Comparison of ENCODE assay signal across 2 cellular contexts in genomic region chr10:91923371-91924211, GRCh38.
A peak's percentile ranks its signal among the peaks of the same experiment; 100 is the strongest.
TF ChIP-seq lines count a peak whose summit lies in the region.

Gene BTAF1 (plus strand): TSS chr10:91923770. CDS start chr10:91924077, 307 bp downstream.

TF ChIP-seq in HCT116, 20 proteins besides CTCF, POLR2A, EP300 and RAD21 (continued from another document):
- TF ChIP-seq, protein P1, sequence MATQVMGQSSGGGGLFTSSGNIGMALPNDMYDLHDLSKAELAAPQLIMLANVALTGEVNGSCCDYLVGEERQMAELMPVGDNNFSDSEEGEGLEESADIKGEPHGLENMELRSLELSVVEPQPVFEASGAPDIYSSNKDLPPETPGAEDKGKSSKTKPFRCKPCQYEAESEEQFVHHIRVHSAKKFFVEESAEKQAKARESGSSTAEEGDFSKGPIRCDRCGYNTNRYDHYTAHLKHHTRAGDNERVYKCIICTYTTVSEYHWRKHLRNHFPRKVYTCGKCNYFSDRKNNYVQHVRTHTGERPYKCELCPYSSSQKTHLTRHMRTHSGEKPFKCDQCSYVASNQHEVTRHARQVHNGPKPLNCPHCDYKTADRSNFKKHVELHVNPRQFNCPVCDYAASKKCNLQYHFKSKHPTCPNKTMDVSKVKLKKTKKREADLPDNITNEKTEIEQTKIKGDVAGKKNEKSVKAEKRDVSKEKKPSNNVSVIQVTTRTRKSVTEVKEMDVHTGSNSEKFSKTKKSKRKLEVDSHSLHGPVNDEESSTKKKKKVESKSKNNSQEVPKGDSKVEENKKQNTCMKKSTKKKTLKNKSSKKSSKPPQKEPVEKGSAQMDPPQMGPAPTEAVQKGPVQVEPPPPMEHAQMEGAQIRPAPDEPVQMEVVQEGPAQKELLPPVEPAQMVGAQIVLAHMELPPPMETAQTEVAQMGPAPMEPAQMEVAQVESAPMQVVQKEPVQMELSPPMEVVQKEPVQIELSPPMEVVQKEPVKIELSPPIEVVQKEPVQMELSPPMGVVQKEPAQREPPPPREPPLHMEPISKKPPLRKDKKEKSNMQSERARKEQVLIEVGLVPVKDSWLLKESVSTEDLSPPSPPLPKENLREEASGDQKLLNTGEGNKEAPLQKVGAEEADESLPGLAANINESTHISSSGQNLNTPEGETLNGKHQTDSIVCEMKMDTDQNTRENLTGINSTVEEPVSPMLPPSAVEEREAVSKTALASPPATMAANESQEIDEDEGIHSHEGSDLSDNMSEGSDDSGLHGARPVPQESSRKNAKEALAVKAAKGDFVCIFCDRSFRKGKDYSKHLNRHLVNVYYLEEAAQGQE (IDR thresholded peaks at IDR 0.05; ENCODE audit: low read depth): no peak
- TF ChIP-seq ZFX (IDR thresholded peaks at IDR 0.05) (peak; percentile 96), POLR2AphosphoS5 (IDR thresholded peaks at IDR 0.05; ENCODE audit: low read depth, low read length) (peak; percentile 94), YY1 (IDR thresholded peaks at IDR 0.05; ENCODE audit: extremely low read depth, insufficient replicate concordance, low read depth, low read length) (peak; percentile 55), ATF3 (IDR thresholded peaks at IDR 0.05) (no peak), JUND (IDR thresholded peaks at IDR 0.05) (peak; percentile 39), CEBPB (IDR thresholded peaks at IDR 0.05; ENCODE audit: low read depth) (no peak), CBX3 (IDR thresholded peaks at IDR 0.05; ENCODE audit: low read depth) (peak; percentile 82), TCF7L2 (IDR thresholded peaks at IDR 0.05; ENCODE audit: borderline replicate concordance, extremely low read depth, insufficient read depth, insufficient read length) (peak; percentile 81), ZNF274 (IDR thresholded peaks at IDR 0.05; ENCODE audit: low read depth, low read length) (no peak), EZH2phosphoT487 (IDR thresholded peaks at IDR 0.05; ENCODE audit: borderline replicate concordance) (no peak), EZH2 (IDR thresholded peaks at IDR 0.05) (no peak), SIN3A (IDR thresholded peaks at IDR 0.05; ENCODE audit: low read depth) (peak; percentile 89; the same call in 1 of the 2 replicates), SRF (IDR thresholded peaks at IDR 0.05; ENCODE audit: low read depth) (peak; percentile 84), ELF1 (IDR thresholded peaks at IDR 0.05; ENCODE audit: borderline replicate concordance, low read depth) (peak; percentile 12; the same call in 1 of the 2 replicates), FOSL1 (IDR thresholded peaks at IDR 0.05; ENCODE audit: low read depth) (no peak)

TF ChIP-seq in SK-N-SH treated with all-trans-retinoic acid at 6 μM for 48 hours, 23 proteins besides CTCF, POLR2A, EP300 and RAD21 (continued from another document):
- no peak for TF ChIP-seq GLIS3 (CRISPR knock-in tag; IDR thresholded peaks at IDR 0.05)
- no peak for TF ChIP-seq ESRRG (CRISPR knock-in tag; IDR thresholded peaks at IDR 0.05)
- TF ChIP-seq RARB (CRISPR knock-in tag; IDR thresholded peaks at IDR 0.05): no peak
- no peak for TF ChIP-seq ZNF8 (CRISPR knock-in tag; IDR thresholded peaks at IDR 0.05)
- no peak for TF ChIP-seq TCF4 (CRISPR knock-in tag; IDR thresholded peaks at IDR 0.05; ENCODE audit: borderline replicate concordance)
- TF ChIP-seq SNAI2 (CRISPR knock-in tag; IDR thresholded peaks at IDR 0.05): no peak
- no peak for TF ChIP-seq CSRNP3 (CRISPR knock-in tag; IDR thresholded peaks at IDR 0.05)
- TF ChIP-seq TSHZ2 (CRISPR knock-in tag; IDR thresholded peaks at IDR 0.05): peak; percentile 28; the same call in 1 of the 2 replicates
- TF ChIP-seq ZC3H10 (CRISPR knock-in tag; IDR thresholded peaks at IDR 0.05): no peak
- TF ChIP-seq CREB5 (CRISPR knock-in tag; IDR thresholded peaks at IDR 0.05; ENCODE audit: low read depth): no peak
- no peak for TF ChIP-seq OSR1 (CRISPR knock-in tag; IDR thresholded peaks at IDR 0.05)
- TF ChIP-seq PPARA (CRISPR knock-in tag; IDR thresholded peaks at IDR 0.05; ENCODE audit: borderline replicate concordance): no peak
